In the genomic region with DNA sequence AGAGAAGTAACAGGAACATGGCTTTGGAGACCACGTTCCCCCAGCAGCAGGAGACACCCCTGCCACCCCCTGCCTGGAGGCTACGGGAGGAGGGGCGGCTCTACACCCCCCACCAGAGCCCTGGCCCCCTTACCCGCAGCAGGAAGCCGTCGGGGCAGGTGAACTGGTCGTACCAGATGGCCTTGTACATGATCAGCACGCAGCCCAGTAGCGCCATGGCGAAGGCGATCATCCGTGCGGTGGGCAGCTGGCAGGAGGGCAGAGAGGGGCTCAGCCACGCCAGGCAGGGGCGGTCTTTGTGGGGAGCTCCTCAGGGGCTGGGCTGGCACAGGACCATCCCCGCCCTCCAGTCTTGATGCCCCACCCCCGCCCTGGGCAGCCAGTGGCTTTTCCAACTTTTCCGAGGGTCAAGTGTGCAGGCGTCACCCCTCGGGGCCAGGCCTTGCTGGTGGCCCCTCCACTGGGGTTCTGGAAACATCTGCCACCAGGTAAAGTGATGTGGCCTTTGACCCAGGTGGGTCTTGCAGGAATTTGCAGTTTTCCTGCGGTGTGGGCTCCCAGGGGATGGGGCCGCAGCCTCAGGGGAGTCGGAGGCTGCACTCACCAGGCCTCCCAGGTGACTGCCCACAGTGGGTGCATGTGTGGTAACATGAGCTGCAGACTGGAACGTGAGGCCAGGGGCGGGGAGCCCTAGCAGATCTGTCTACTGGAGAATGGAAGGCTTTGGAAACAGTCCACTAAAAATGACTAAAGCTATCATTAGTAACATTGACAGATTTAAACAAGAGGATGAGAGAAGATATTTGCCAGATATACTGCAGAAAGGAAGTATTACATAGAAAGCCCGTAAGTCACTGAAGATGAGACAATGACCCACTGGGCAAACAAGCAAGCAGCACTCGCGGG, we compare ENCODE assay signal across 23 cellular contexts. TPM values are rescaled to one million over a fixed set of nuclear protein-coding genes. Genes with fewer than 3 reads are reported as not detected.
DNase-seq lines count a peak whose midpoint lies in the region; ATAC-seq, FAIRE-seq and TF ChIP-seq lines count a peak whose summit lies in the region.
"Had no signal": no experiment of that assay in that cellular context is flagged by ENCODE, and none has a peak within 500 bp of the region (broad histone marks: within the 10 kb centered on the region; RNA-seq: fewer than 3 reads in every experiment).

No MANE protein-coding gene starts in this region.

- peak overlapping the region; percentile 18; the same call in 1 of the 2 replicates for H2BK12ac ChIP-seq in H1 (ENCODE audit: low read depth, low read length)

- H3K56ac ChIP-seq in H1 (replicated peaks; ENCODE audit: insufficient read length, low read depth, low read length), result no peak overlapping the region

- H3K27ac ChIP-seq in H1 (ENCODE audit: low read depth, low read length), result no peak overlapping the region
- H3K27ac ChIP-seq: thoracic aorta had no signal

- FAIRE-seq in H1 (lab: Jason Lieb, UNC), result no peak
- FAIRE-seq in urothelium cell line (lab: Jason Lieb, UNC), result no peak
- FAIRE-seq: D721Med, GM12892 had no signal

- ATAC-seq in GM19328 (IDR thresholded peaks at IDR 0.05; ENCODE audit: unreplicated experiment), result no peak
- no peak for ATAC-seq in GM19324 (IDR thresholded peaks at IDR 0.05; ENCODE audit: low FRiP score, unreplicated experiment)
- ATAC-seq in HG02981 (IDR thresholded peaks at IDR 0.05; ENCODE audit: unreplicated experiment), result no peak
- ATAC-seq: activated T-helper 17 cell treated with anti-CD3 and anti-CD28 coated beads, Interleukin-2, amount 50 U/mL, for 72 hours had no signal

- H3K9me3 Mint-ChIP-seq in nephron, result peaks cover 6% of the 10 kb centered on the region
- H3K9me3 Mint-ChIP-seq: activated B cell treated with CpG ODN at 0.5 μM for 24 hours; activated T-helper 17 cell treated with anti-CD3 and anti-CD28 coated beads, Interleukin-2, amount 50 U/mL, for 72 hours; T-helper 2 cell treated with Interferon-gamma antibody and Interleukin-4, amounts not matched to agents 5 μg/mL and 100 μg/mL, for 36 hours had no signal

- H3K14ac ChIP-seq in H1 (ENCODE audit: insufficient read length), result no peak overlapping the region

- H2AK5ac ChIP-seq in H1 (ENCODE audit: low read depth, low read length), result no peak overlapping the region

- peak overlapping the region in 1 of 4 experiments; percentile 69; a peak in 2 of 8 replicates for H3K4me3 ChIP-seq in H1 (ENCODE audit: extremely low read depth in 1 of 4, insufficient read depth in 2 of 4, low read depth in 3 of 4, low read length in 4 of 4)

- no peak overlapping the region for H2BK20ac ChIP-seq in H1 (ENCODE audit: low read length)

- H4K20me1 ChIP-seq in H1 (replicated peaks in 1 of 2; ENCODE audit: control insufficient read depth in 1 of 2, insufficient read depth in 2 of 2, low read length in 2 of 2), result peaks cover 0 to 2% of the 10 kb centered on the region in 2 experiments

- peaks cover 17 to 59% (median 48%) of the 10 kb centered on the region in 4 experiments for H3K27me3 ChIP-seq in H1 (replicated peaks in 1 of 4; ENCODE audit: control insufficient read depth in 3 of 4, extremely low read depth in 1 of 4, insufficient read depth in 3 of 4, low read length in 3 of 4)

- no peak overlapping the region for H2BK5ac ChIP-seq in H1 (ENCODE audit: low read depth, low read length)

- H2BK15ac ChIP-seq in H1 (ENCODE audit: low read length), result no peak overlapping the region

- no peak overlapping the region for H4K91ac ChIP-seq in H1 (replicated peaks; ENCODE audit: insufficient read length, low read length)

- H3K9me3 ChIP-seq in H1 (ENCODE audit: insufficient read depth in 2 of 2, low read depth in 1 of 2, low read length in 1 of 2), result no peaks in the 10 kb centered on the region
- H3K9me3 ChIP-seq: thoracic aorta had no signal

- H3K23me2 ChIP-seq in H1 (ENCODE audit: low read depth, low read length), result peaks cover 6% of the 10 kb centered on the region; the same call in 1 of the 2 replicates

- no peak for TF ChIP-seq RAD21 in H1 (IDR thresholded peaks at IDR 0.05 in 1 of 2, conservative IDR thresholded peaks at IDR 0.05 in 1 of 2; ENCODE audit: low read depth in 2 of 2, low read length in 2 of 2)

- H4K5ac ChIP-seq in H1 (ENCODE audit: insufficient read length, low read depth, low read length), result no peak overlapping the region

- no peaks in the 10 kb centered on the region for H3K36me3 Mint-ChIP-seq in nephron (ENCODE audit: low read depth)

- peaks cover 75% of the 10 kb centered on the region for H3K27me3 Mint-ChIP-seq in nephron (ENCODE audit: low read depth)

- POLR2A ChIA-PET in H1 (lab: Charles Lee; ENCODE audit: partially characterized antibody), result interaction anchor here (1.0 to 4.3 kb wide), 4 partner anchors 13 to 34 kb away, joined by 3 to 24 read pairs (median 7); a partner anchor contains a TSS

- peak overlapping the region in 1 of 2 experiments; percentile 85; a peak in 2 of 4 replicates for H3K4me2 ChIP-seq in H1 (ENCODE audit: insufficient read depth in 1 of 2, low read depth in 2 of 2, low read length in 2 of 2)

- H3K23ac ChIP-seq in H1 (ENCODE audit: insufficient read length), result no peak overlapping the region

- DNase-seq in DMS53 treated with DMSO at 0.1 percent for 48 hours (lab: John Stamatoyannopoulos, UW; ENCODE audit: unreplicated experiment), result peak; percentile 28
- DNase-seq in M059J (ENCODE audit: low read depth), result peak; percentile 39
- no peak for DNase-seq in H1 (ENCODE audit: low read depth in 1 of 2, low spot score in 2 of 2)
- no peak for DNase-seq in urothelium cell line (ENCODE audit: low spot score)
- DNase-seq: activated B cell treated with CpG ODN at 0.5 μM for 24 hours; AML-193; central memory CD4-positive, alpha-beta T cell; effector memory CD4-positive, alpha-beta T cell; NCI-H1694 treated with DMSO at 0.1 percent for 48 hours; SIG-M5 had no signal

- no peaks in the 10 kb centered on the region for H3K36me3 ChIP-seq in H1 (ENCODE audit: control insufficient read depth in 2 of 4, insufficient read depth in 4 of 4, low read length in 3 of 4)
- H3K36me3 ChIP-seq: thoracic aorta had no signal

- H3K4me1 ChIP-seq in H1 (replicated peaks in 1 of 4; ENCODE audit: control insufficient read depth in 3 of 4, insufficient read depth in 4 of 4, low read length in 3 of 4), result peaks cover 0 to 27% (median 6%) of the 10 kb centered on the region in 4 experiments; a peak in 6 of 7 replicates

- H2BK120ac ChIP-seq in H1 (replicated peaks; ENCODE audit: low read depth, low read length), result no peak overlapping the region

- H3K4ac ChIP-seq in H1 (replicated peaks; ENCODE audit: insufficient read length, low read depth, low read length), result peak overlapping the region; percentile 60

- H3K79me2 ChIP-seq in H1 (ENCODE audit: control insufficient read depth in 1 of 2, insufficient read depth in 2 of 2, low read length in 2 of 2), result no peaks in the 10 kb centered on the region

- no peak overlapping the region for H3K9ac ChIP-seq in H1 (replicated peaks in 1 of 4; ENCODE audit: extremely low read depth in 1 of 4, low read depth in 3 of 4, low read length in 3 of 4)

- peaks cover 15% of the 10 kb centered on the region for H3K4me1 Mint-ChIP-seq in nephron
- H3K4me1 Mint-ChIP-seq: activated T-helper 17 cell treated with anti-CD3 and anti-CD28 coated beads, Interleukin-2, amount 50 U/mL, for 72 hours had no signal

- no peak for TF ChIP-seq EP300 in H1 (IDR thresholded peaks at IDR 0.05; ENCODE audit: borderline replicate concordance in 1 of 2, low read depth in 2 of 2, low read length in 2 of 2)

- peak overlapping the region in 2 of 3 experiments; percentile 18 to 54 for H3K4me3 Mint-ChIP-seq in nephron
- H3K4me3 Mint-ChIP-seq: T-helper 2 cell treated with Interferon-gamma antibody and Interleukin-4, amounts not matched to agents 5 μg/mL and 100 μg/mL, for 36 hours had no signal

- CTCF ChIA-PET in H1 (lab: Charles Lee; ENCODE audit: partially characterized antibody), result interaction anchor here (0.5 to 5.3 kb wide), 8 partner anchors 12 to 195 kb away, joined by 3 to 57 read pairs (median 19); no protein-coding TSS in a partner anchor

- peak overlapping the region; percentile 35; the same call in 1 of the 2 replicates for H4K8ac ChIP-seq in H1 (ENCODE audit: extremely low read depth, insufficient read depth, low read length)

- TF ChIP-seq POLR2A in H1 (IDR thresholded peaks at IDR 0.05; ENCODE audit: control extremely low read depth in 1 of 2, low read depth in 2 of 2, low read length in 2 of 2), result no peak

- no peaks in the 10 kb centered on the region for H3K79me1 ChIP-seq in H1 (ENCODE audit: low read depth, low read length)

- TF ChIP-seq CTCF in H1 (IDR thresholded peaks at IDR 0.05; ENCODE audit: control extremely low read depth in 1 of 3, insufficient read depth in 1 of 3, low read depth in 1 of 3, low read length in 3 of 3), result no peak
- no peak for TF ChIP-seq CTCF in nephron (IDR thresholded peaks at IDR 0.05; ENCODE audit: unreplicated experiment in 3 of 3)

- H2AFZ ChIP-seq in H1 (ENCODE audit: low read length), result no peak overlapping the region

- no peak overlapping the region; the same call in 1 of the 2 replicates for H3K18ac ChIP-seq in H1 (ENCODE audit: extremely low read depth, low read length)

- H3K27ac Mint-ChIP-seq in nephron, result no peak overlapping the region
- H3K27ac Mint-ChIP-seq: activated B cell treated with CpG ODN at 0.5 μM for 24 hours; activated T-helper 17 cell treated with anti-CD3 and anti-CD28 coated beads, Interleukin-2, amount 50 U/mL, for 72 hours; T-helper 2 cell treated with Interferon-gamma antibody and Interleukin-4, amounts not matched to agents 5 μg/mL and 100 μg/mL, for 36 hours had no signal

- 80% methylated on average over 21 of the region's 28 CpGs; no CpG with 5 or more reads in 1 of the 2 experiments for WGBS in H1 (ENCODE audit: extremely low coverage in 1 of 2, insufficient coverage in 1 of 2, insufficient read length in 1 of 2, insufficient replicate concordance in 2 of 2, low coverage in 1 of 2, low lambda C conversion rate in 2 of 2, missing lambda C conversion rate in 1 of 2), 2 experiments

RNA-seq across cellular contexts. Expression of a gene that starts 9.7 kb away (rescaled TPM):
- total RNA-seq in M059J (2014; rRNA removed; shearing (Covaris generic)), result not detected in 2 replicates
- total RNA-seq in H1 (2021; fragmentation: NEBNext Ultra II Directional; extraction: Animal tissue kit (Norgen Biotek cat#: 25700)), result 1.3 and 1.7 TPM in 2 replicates
- polyA plus RNA-seq in H1 (2011; rRNA removed), result 1.5 and 3.2 TPM in 2 replicates
- 1.6 TPM for polyA plus RNA-seq in H1 (2011; cell fraction: cytosol; rRNA removed)
- polyA plus RNA-seq in H1 (2011; cell fraction: nucleus; rRNA removed), result 2.1 TPM
- 0.88 to 2.4 TPM (median 1.5 TPM) in 4 replicates for polyA plus RNA-seq in H1 (2012, experiment 1 of 2)
- polyA plus RNA-seq in H1 (2012, experiment 2 of 2), result not detected
- polyA plus RNA-seq in H1 (2013, experiment 1 of 2), result 1.7 TPM
- polyA plus RNA-seq in H1 (2013, experiment 2 of 2), result 1.3 TPM
- not detected in 2 replicates for polyA minus RNA-seq in H1 (2011; rRNA and poly(A)+ RNA removed)
- polyA minus RNA-seq in H1 (2011; cell fraction: cytosol; rRNA and poly(A)+ RNA removed), result not detected
- not detected for polyA minus RNA-seq in H1 (2011; cell fraction: nucleus; rRNA and poly(A)+ RNA removed)
- total RNA-seq: activated B cell treated with CpG ODN at 0.5 μM for 24 hours; activated CD8-positive, alpha-beta memory T cell treated with anti-CD3 and anti-CD28 coated beads for 36 hours; activated T-helper 17 cell treated with anti-CD3 and anti-CD28 coated beads, Interleukin-2, amount 50 U/mL, for 72 hours; LHCN-M2; lower leg skin; thoracic aorta had no signal

RNA-seq across cellular contexts. Expression of a gene that starts 18.3 kb away (rescaled TPM):
- total RNA-seq in M059J (2014; rRNA removed; shearing (Covaris generic)), result 32.5 and 33.3 TPM in 2 replicates
- 64.5 and 71.7 TPM in 2 replicates for total RNA-seq in H1 (2021; fragmentation: NEBNext Ultra II Directional; extraction: Animal tissue kit (Norgen Biotek cat#: 25700))
- polyA plus RNA-seq in H1 (2011; rRNA removed), result 55.4 and 70.5 TPM in 2 replicates
- 50.7 TPM for polyA plus RNA-seq in H1 (2011; cell fraction: cytosol; rRNA removed)
- polyA plus RNA-seq in H1 (2011; cell fraction: nucleus; rRNA removed), result 74.1 TPM
- 46.7 to 71.7 TPM (median 59.4 TPM) in 4 replicates for polyA plus RNA-seq in H1 (2012, experiment 1 of 2)
- 86.3 TPM for polyA plus RNA-seq in H1 (2012, experiment 2 of 2)
- polyA plus RNA-seq in H1 (2013, experiment 1 of 2), result 42.1 TPM
- 37.2 TPM for polyA plus RNA-seq in H1 (2013, experiment 2 of 2)
- 25.8 and 35.1 TPM in 2 replicates for polyA minus RNA-seq in H1 (2011; rRNA and poly(A)+ RNA removed)
- 18.7 TPM for polyA minus RNA-seq in H1 (2011; cell fraction: cytosol; rRNA and poly(A)+ RNA removed)
- polyA minus RNA-seq in H1 (2011; cell fraction: nucleus; rRNA and poly(A)+ RNA removed), result 26.4 TPM

RNA-seq across cellular contexts. Expression of a gene that starts 18.3 kb away (rescaled TPM):
- total RNA-seq in M059J (2014; rRNA removed; shearing (Covaris generic)), result 38.6 and 51.9 TPM in 2 replicates
- 51.9 and 54.2 TPM in 2 replicates for total RNA-seq in H1 (2021; fragmentation: NEBNext Ultra II Directional; extraction: Animal tissue kit (Norgen Biotek cat#: 25700))
- polyA plus RNA-seq in H1 (2011; rRNA removed), result 34.9 and 43.9 TPM in 2 replicates
- 37.4 TPM for polyA plus RNA-seq in H1 (2011; cell fraction: cytosol; rRNA removed)
- polyA plus RNA-seq in H1 (2011; cell fraction: nucleus; rRNA removed), result 90.0 TPM
- polyA plus RNA-seq in H1 (2012, experiment 1 of 2), result 34.7 to 46.0 TPM (median 39.6 TPM) in 4 replicates
- polyA plus RNA-seq in H1 (2012, experiment 2 of 2), result 59.6 TPM
- polyA plus RNA-seq in H1 (2013, experiment 1 of 2), result 29.0 TPM
- 30.8 TPM for polyA plus RNA-seq in H1 (2013, experiment 2 of 2)
- polyA minus RNA-seq in H1 (2011; rRNA and poly(A)+ RNA removed), result 37.1 and 40.7 TPM in 2 replicates
- 26.8 TPM for polyA minus RNA-seq in H1 (2011; cell fraction: cytosol; rRNA and poly(A)+ RNA removed)
- 44.3 TPM for polyA minus RNA-seq in H1 (2011; cell fraction: nucleus; rRNA and poly(A)+ RNA removed)

RNA-seq across cellular contexts. Expression of a gene that starts 20.2 kb away (rescaled TPM):
- total RNA-seq in M059J (2014; rRNA removed; shearing (Covaris generic)), result not detected in 2 replicates
- total RNA-seq in H1 (2021; fragmentation: NEBNext Ultra II Directional; extraction: Animal tissue kit (Norgen Biotek cat#: 25700)), result 0.61 TPM in 1 of 2 replicates, not detected in the other
- 1.4 and 1.6 TPM in 2 replicates for polyA plus RNA-seq in H1 (2011; rRNA removed)
- 0.40 TPM for polyA plus RNA-seq in H1 (2011; cell fraction: cytosol; rRNA removed)
- polyA plus RNA-seq in H1 (2011; cell fraction: nucleus; rRNA removed), result 0.91 TPM
- polyA plus RNA-seq in H1 (2012, experiment 1 of 2), result 0.72 to 1.2 TPM (median 0.87 TPM) in 4 replicates
- polyA plus RNA-seq in H1 (2012, experiment 2 of 2), result 1.2 TPM
- 1.1 TPM for polyA plus RNA-seq in H1 (2013, experiment 1 of 2)
- polyA plus RNA-seq in H1 (2013, experiment 2 of 2), result 1.2 TPM
- polyA minus RNA-seq in H1 (2011; rRNA and poly(A)+ RNA removed), result 0.39 TPM in 1 of 2 replicates, not detected in the other
- not detected for polyA minus RNA-seq in H1 (2011; cell fraction: cytosol; rRNA and poly(A)+ RNA removed)
- not detected for polyA minus RNA-seq in H1 (2011; cell fraction: nucleus; rRNA and poly(A)+ RNA removed)
- total RNA-seq: activated B cell treated with CpG ODN at 0.5 μM for 24 hours; activated CD8-positive, alpha-beta memory T cell treated with anti-CD3 and anti-CD28 coated beads for 36 hours; activated T-helper 17 cell treated with anti-CD3 and anti-CD28 coated beads, Interleukin-2, amount 50 U/mL, for 72 hours; LHCN-M2; lower leg skin; smooth muscle cell; thoracic aorta had no signal

RNA-seq across cellular contexts. Expression of a gene that starts 30.8 kb away (rescaled TPM):
- 0.27 and 6.5 TPM in 2 replicates for total RNA-seq in M059J (2014; rRNA removed; shearing (Covaris generic))
- 21.1 and 22.0 TPM in 2 replicates for total RNA-seq in H1 (2021; fragmentation: NEBNext Ultra II Directional; extraction: Animal tissue kit (Norgen Biotek cat#: 25700))
- 30.4 and 41.6 TPM in 2 replicates for polyA plus RNA-seq in H1 (2011; rRNA removed)
- polyA plus RNA-seq in H1 (2011; cell fraction: cytosol; rRNA removed), result 34.4 TPM
- polyA plus RNA-seq in H1 (2011; cell fraction: nucleus; rRNA removed), result 40.7 TPM
- 14.1 to 21.4 TPM (median 19.5 TPM) in 4 replicates for polyA plus RNA-seq in H1 (2012, experiment 1 of 2)
- 31.3 TPM for polyA plus RNA-seq in H1 (2012, experiment 2 of 2)
- 26.0 TPM for polyA plus RNA-seq in H1 (2013, experiment 1 of 2)
- 24.2 TPM for polyA plus RNA-seq in H1 (2013, experiment 2 of 2)
- polyA minus RNA-seq in H1 (2011; rRNA and poly(A)+ RNA removed), result 3.3 and 4.7 TPM in 2 replicates
- 13.8 TPM for polyA minus RNA-seq in H1 (2011; cell fraction: cytosol; rRNA and poly(A)+ RNA removed)
- polyA minus RNA-seq in H1 (2011; cell fraction: nucleus; rRNA and poly(A)+ RNA removed), result 49.8 TPM

Comparison
In these comparisons a context has a peak if more than half of its experiments do, and no peak if none do; other contexts are left out.
1. DNase-seq: peak in DMS53 treated with DMSO at 0.1 percent for 48 hours (single experiment) and M059J (single experiment); none in H1 (0 of 2) and urothelium cell line (single experiment).